In the genomic region with DNA sequence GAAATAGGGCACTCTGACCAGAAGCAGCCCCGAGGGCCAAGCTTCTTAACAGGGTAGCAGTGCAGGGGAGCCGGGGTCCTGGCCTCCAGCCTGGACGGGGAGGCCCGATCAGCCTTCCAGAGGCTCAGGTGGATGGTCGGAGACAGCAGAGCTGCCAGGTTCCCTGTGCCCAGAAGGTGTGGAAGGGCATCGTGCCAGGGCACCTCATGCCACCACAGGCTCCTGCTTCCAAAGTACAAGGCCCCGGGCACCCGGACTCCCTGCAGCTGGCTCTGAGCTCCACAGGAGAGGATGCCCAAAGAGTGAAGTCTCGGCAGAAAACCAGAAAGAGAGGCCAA, we compare ENCODE assay signal across 9 cellular contexts. TPM values are rescaled to one million over a fixed set of nuclear protein-coding genes. Genes with fewer than 3 reads are reported as not detected.
DNase-seq lines count a peak whose midpoint lies in the region; ATAC-seq lines count a peak whose summit lies in the region.
"Had no signal": no experiment of that assay in that cellular context is flagged by ENCODE, and none has a peak within 500 bp of the region (broad histone marks: within the 10 kb centered on the region; RNA-seq: fewer than 3 reads in every experiment).

No MANE protein-coding gene starts in this region.

- in situ Hi-C loops in KBM-7 (cut with MboI; ENCODE audit: low pct_unique_long_range_greater_than_20kb, low sequenced_read_pairs): no loop called here

- peak overlapping the region; percentile 79 for H3K27ac ChIP-seq in duodenal mucosa (ENCODE audit: low read depth, low read length)

- POLR2A ChIA-PET in naive thymus-derived CD8-positive, alpha-beta T cell (lab: Charles Lee): interaction anchor here (0.6 to 45.7 kb wide), 9 partner anchors 8 to 634 kb away, joined by 3 to 2449 read pairs (median 6); a partner anchor contains a TSS

- H3K4me3 ChIP-seq in duodenal mucosa (ENCODE audit: low read depth in 1 of 2, low read length in 2 of 2): peak overlapping the region; percentile 18 to 46

- H3K27ac Mint-ChIP-seq in stimulated activated naive CD8-positive, alpha-beta T cell treated with anti-CD3 and anti-CD28 coated beads, Interleukin-15, Interleukin-2, amounts not matched to agents 100 ng/mL and 50 ng/mL, for 24 hours: peak overlapping the region; percentile 92
- H3K27ac Mint-ChIP-seq in naive thymus-derived CD8-positive, alpha-beta T cell: peak overlapping the region; percentile 72 to 99 (median 95)

- DNase-seq in stimulated activated naive CD8-positive, alpha-beta T cell treated with anti-CD3 and anti-CD28 coated beads, Interleukin-15, Interleukin-2, amounts not matched to agents 100 U/mL and 50 U/mL, for 24 hours: no peak
- DNase-seq in naive thymus-derived CD8-positive, alpha-beta T cell: no peak
- no peak for DNase-seq in NCI-H748 (lab: John Stamatoyannopoulos, UW; ENCODE audit: unreplicated experiment)
- DNase-seq in KBM-7: no peak
- no peak for DNase-seq in medulla oblongata (ENCODE audit: extremely low spot score)
- DNase-seq: DND-41 had no signal

- peak overlapping the region; percentile 45 to 63 for H3K9ac ChIP-seq in duodenal mucosa (ENCODE audit: low read depth in 1 of 2, low read length in 2 of 2)

- H3K36me3 Mint-ChIP-seq in stimulated activated naive CD8-positive, alpha-beta T cell treated with anti-CD3 and anti-CD28 coated beads, Interleukin-15, Interleukin-2, amounts not matched to agents 100 ng/mL and 50 ng/mL, for 24 hours (ENCODE audit: low read depth): peaks cover 29% of the 10 kb centered on the region
- H3K36me3 Mint-ChIP-seq in naive thymus-derived CD8-positive, alpha-beta T cell: peaks cover 4 to 32% (median 7%) of the 10 kb centered on the region in 3 donors

- no peaks in the 10 kb centered on the region for H3K9me3 ChIP-seq in duodenal mucosa (ENCODE audit: control insufficient read depth in 1 of 2, low read length in 2 of 2)

- no peaks in the 10 kb centered on the region for H3K27me3 Mint-ChIP-seq in stimulated activated naive CD8-positive, alpha-beta T cell treated with anti-CD3 and anti-CD28 coated beads, Interleukin-15, Interleukin-2, amounts not matched to agents 100 ng/mL and 50 ng/mL, for 24 hours
- no peaks in the 10 kb centered on the region for H3K27me3 Mint-ChIP-seq in naive thymus-derived CD8-positive, alpha-beta T cell

- peaks cover 0 to 30% of the 10 kb centered on the region in 2 donors for H3K36me3 ChIP-seq in duodenal mucosa (ENCODE audit: control insufficient read depth in 1 of 2, insufficient read depth in 2 of 2, low read length in 2 of 2)

- H3K9me3 Mint-ChIP-seq in stimulated activated naive CD8-positive, alpha-beta T cell treated with anti-CD3 and anti-CD28 coated beads, Interleukin-15, Interleukin-2, amounts not matched to agents 100 ng/mL and 50 ng/mL, for 24 hours: peaks cover 5% of the 10 kb centered on the region
- peaks cover 0 to 4% (median 0%) of the 10 kb centered on the region in 9 donors for H3K9me3 Mint-ChIP-seq in naive thymus-derived CD8-positive, alpha-beta T cell

- peak overlapping the region; percentile 67 for H3K4me3 Mint-ChIP-seq in stimulated activated naive CD8-positive, alpha-beta T cell treated with anti-CD3 and anti-CD28 coated beads, Interleukin-15, Interleukin-2, amounts not matched to agents 100 ng/mL and 50 ng/mL, for 24 hours
- H3K4me3 Mint-ChIP-seq in naive thymus-derived CD8-positive, alpha-beta T cell: peak overlapping the region; percentile 66 to 85 (median 81)

- H3K4me1 Mint-ChIP-seq in stimulated activated naive CD8-positive, alpha-beta T cell treated with anti-CD3 and anti-CD28 coated beads, Interleukin-15, Interleukin-2, amounts not matched to agents 100 ng/mL and 50 ng/mL, for 24 hours (ENCODE audit: low read depth): peaks cover 95% of the 10 kb centered on the region
- H3K4me1 Mint-ChIP-seq in naive thymus-derived CD8-positive, alpha-beta T cell: peaks cover 40 to 97% (median 91%) of the 10 kb centered on the region in 4 donors

- peaks cover 59 to 68% of the 10 kb centered on the region in 2 donors for H3K4me1 ChIP-seq in duodenal mucosa (ENCODE audit: control insufficient read depth in 1 of 2, insufficient read depth in 2 of 2, low read length in 2 of 2)

- no peak for ATAC-seq in stimulated activated naive CD8-positive, alpha-beta T cell treated with anti-CD3 and anti-CD28 coated beads, Interleukin-15, Interleukin-2, amounts not matched to agents 100 U/mL and 50 U/mL, for 24 hours
- no peak for ATAC-seq in naive thymus-derived CD8-positive, alpha-beta T cell
- ATAC-seq in GM21529 (IDR thresholded peaks at IDR 0.05; ENCODE audit: unreplicated experiment): no peak

- no peaks in the 10 kb centered on the region for H3K27me3 ChIP-seq in duodenal mucosa (ENCODE audit: control insufficient read depth in 1 of 2, insufficient read depth in 2 of 2, low read length in 2 of 2)

RNA-seq across cellular contexts. Expression of a gene that starts 14.3 kb away (rescaled TPM):
- 100 to 1,000 TPM; 217 to 226 TPM for total RNA-seq in naive thymus-derived CD8-positive, alpha-beta T cell
- 100 to 1,000 TPM; 137 to 164 (median 154) TPM for polyA plus RNA-seq in naive thymus-derived CD8-positive, alpha-beta T cell

RNA-seq across cellular contexts. Expression of a gene that starts 19.7 kb away (rescaled TPM):
- total RNA-seq in naive thymus-derived CD8-positive, alpha-beta T cell: 10 to 100 TPM in 1 of 2 experiments, 1 to 10 TPM in 1; 9.0 to 10.3 TPM
- under 1 TPM; 0.09 to 0.38 (median 0.13) TPM for polyA plus RNA-seq in naive thymus-derived CD8-positive, alpha-beta T cell

RNA-seq across cellular contexts. Expression of a gene that starts 52.9 kb away (rescaled TPM):
- total RNA-seq in naive thymus-derived CD8-positive, alpha-beta T cell: 10 to 100 TPM; 39.5 to 41.4 TPM
- polyA plus RNA-seq in naive thymus-derived CD8-positive, alpha-beta T cell: 1 to 10 TPM; 3.4 to 4.2 (median 3.6) TPM

RNA-seq across cellular contexts. Expression of a gene that starts 53.8 kb away (rescaled TPM):
- total RNA-seq in naive thymus-derived CD8-positive, alpha-beta T cell: 10 to 100 TPM; 50.7 to 54.1 TPM
- polyA plus RNA-seq in naive thymus-derived CD8-positive, alpha-beta T cell: 10 to 100 TPM; 22.1 to 57.4 (median 36.1) TPM
